Comparison of ENCODE assay signal across 8 cellular contexts in genomic region chr12:46430340-46430948, GRCh38. TPM values are rescaled to one million over a fixed set of nuclear protein-coding genes. Genes with fewer than 3 reads are reported as not detected.
A peak's percentile ranks its signal among the peaks of the same experiment; 100 is the strongest.
DNase-seq lines count a peak whose midpoint lies in the region; ATAC-seq, FAIRE-seq and TF ChIP-seq lines count a peak whose summit lies in the region.

No MANE protein-coding gene starts in this region.

- no peak overlapping the region for H2BK5ac ChIP-seq in neuronal stem cell (ENCODE audit: low read length)

- H2AFZ ChIP-seq in KMS-11 (ENCODE audit: low read depth): no peak overlapping the region
- no peak overlapping the region for H2AFZ ChIP-seq in astrocyte (ENCODE audit: low read depth, low read length)
- H2AFZ ChIP-seq in neuronal stem cell (ENCODE audit: low read length): no peak overlapping the region

- H3K4me2 ChIP-seq in KMS-11 (0 out of 2 replicates have a peak overlapping the region, but pooled peaks have one; percentile 3), astrocyte (ENCODE audit: low read length) (peak overlapping the region; percentile 74), neuronal stem cell (ENCODE audit: insufficient read depth, low read length, poor library complexity, severe bottlenecking) (no peak overlapping the region)

- H3K79me1 ChIP-seq in neuronal stem cell (ENCODE audit: low read depth, low read length): no peaks in the 10 kb centered on the region

- no peaks in the 10 kb centered on the region for H3K79me2 ChIP-seq in KMS-11 (ENCODE audit: insufficient read depth, low read depth)
- H3K79me2 ChIP-seq in astrocyte (ENCODE audit: insufficient read depth, low read length): no peaks in the 10 kb centered on the region

- H3K14ac ChIP-seq in neuronal stem cell (ENCODE audit: low read length): no peak overlapping the region

- DNase-seq in astrocyte (ENCODE audit: low read depth): peak; percentile 88
- peak; percentile 87 for DNase-seq in kidney glomerular epithelial cell (lab: John Stamatoyannopoulos, UW)
- DNase-seq in neuronal stem cell (ENCODE audit: low spot score): no peak
- no peak for DNase-seq in coronary artery (ENCODE audit: low spot score)
- DNase-seq in stimulated activated CD4-positive, alpha-beta T cell treated with anti-CD3 and anti-CD28 coated beads, Interleukin-15, amount 100 ng/mL, for 24 hours: no peak
- no peak for DNase-seq in KG1 (lab: John Stamatoyannopoulos, UW)

- H2AK5ac ChIP-seq in neuronal stem cell (ENCODE audit: low read depth, low read length): no peak overlapping the region

- no peak overlapping the region for H4K91ac ChIP-seq in neuronal stem cell (ENCODE audit: low read depth, low read length, poor library complexity)

- H2BK120ac ChIP-seq in neuronal stem cell (ENCODE audit: low read depth, low read length): no peak overlapping the region

- no peak overlapping the region for H3K18ac ChIP-seq in neuronal stem cell (ENCODE audit: low read length)

- peaks cover 12% of the 10 kb centered on the region for H3K4me1 ChIP-seq in KMS-11 (ENCODE audit: low read depth, poor library complexity, severe bottlenecking)
- peaks cover 25% of the 10 kb centered on the region for H3K4me1 ChIP-seq in astrocyte (ENCODE audit: insufficient read depth, low read length)
- H3K4me1 ChIP-seq in neuronal stem cell (ENCODE audit: control insufficient read depth in 2 of 2, insufficient read depth in 1 of 2, low read depth in 1 of 2, low read length in 2 of 2): peaks cover 0 to 2% of the 10 kb centered on the region in 2 donors

- H3K4me3 ChIP-seq in KMS-11 (IDR thresholded peaks at IDR 0.05; ENCODE audit: insufficient read depth, low read depth, low read length) (no peak overlapping the region), astrocyte (ENCODE audit: insufficient read depth, low read depth, low read length) (peak overlapping the region; percentile 29), neuronal stem cell (ENCODE audit: low read length in 2 of 2) (no peak overlapping the region), coronary artery (no peak overlapping the region)

- peak overlapping the region; percentile 97 for H3K27ac Mint-ChIP-seq in astrocyte (ENCODE audit: unreplicated experiment)

- H4K20me1 ChIP-seq in KMS-11 (ENCODE audit: insufficient read depth): no peaks in the 10 kb centered on the region
- no peaks in the 10 kb centered on the region for H4K20me1 ChIP-seq in astrocyte (ENCODE audit: insufficient read depth, low read length)

- H2BK15ac ChIP-seq in neuronal stem cell (ENCODE audit: low read length): no peak overlapping the region

- H3K4ac ChIP-seq in neuronal stem cell (ENCODE audit: low read length): no peak overlapping the region

- no peak overlapping the region for H3K23ac ChIP-seq in neuronal stem cell (ENCODE audit: low read depth, low read length, poor library complexity)

- H3K9ac ChIP-seq in KMS-11: no peak overlapping the region
- peak overlapping the region; percentile 74 for H3K9ac ChIP-seq in astrocyte (ENCODE audit: low read length)
- H3K9ac ChIP-seq in neuronal stem cell (ENCODE audit: low read depth, low read length, poor library complexity): no peak overlapping the region

- TF ChIP-seq CTCF in KMS-11 (conservative IDR thresholded peaks at IDR 0.05; ENCODE audit: low read depth, low read length): no peak
- TF ChIP-seq CTCF in astrocyte (IDR thresholded peaks at IDR 0.05; ENCODE audit: insufficient read depth, low read depth, low read length): no peak
- no peak for TF ChIP-seq CTCF in coronary artery (IDR thresholded peaks at IDR 0.05)

- peak overlapping the region; percentile 51 for H3K4me3 Mint-ChIP-seq in astrocyte (ENCODE audit: unreplicated experiment)

- H3K9me3 ChIP-seq in astrocyte (ENCODE audit: insufficient read depth, low read depth, low read length) (no peaks in the 10 kb centered on the region), neuronal stem cell (replicated peaks in 1 of 2; ENCODE audit: control insufficient read depth in 2 of 2, insufficient read depth in 1 of 2, low read depth in 1 of 2, low read length in 2 of 2) (no peaks in the 10 kb centered on the region)

- peak; percentile 74 for ATAC-seq in GM18520 (IDR thresholded peaks at IDR 0.05; ENCODE audit: unreplicated experiment)

- H3K27ac ChIP-seq in KMS-11: no peak overlapping the region
- H3K27ac ChIP-seq in astrocyte (ENCODE audit: low read depth, low read length): peak overlapping the region; percentile 94
- no peak overlapping the region for H3K27ac ChIP-seq in neuronal stem cell (replicated peaks; ENCODE audit: low read length)
- no peak overlapping the region for H3K27ac ChIP-seq in coronary artery

- FAIRE-seq in astrocyte (lab: Jason Lieb, UNC): peak; percentile 92

- peaks cover 7% of the 10 kb centered on the region for H3K36me3 Mint-ChIP-seq in astrocyte (ENCODE audit: low read depth, unreplicated experiment)

- H3K36me3 ChIP-seq in KMS-11 (ENCODE audit: insufficient read depth): no peaks in the 10 kb centered on the region
- no peaks in the 10 kb centered on the region for H3K36me3 ChIP-seq in astrocyte (ENCODE audit: insufficient read depth, low read length)
- no peaks in the 10 kb centered on the region for H3K36me3 ChIP-seq in neuronal stem cell (replicated peaks in 1 of 2; ENCODE audit: control insufficient read depth in 2 of 2, insufficient read depth in 2 of 2, low read length in 2 of 2)

- H3K9me3 Mint-ChIP-seq in astrocyte (ENCODE audit: unreplicated experiment): peaks cover 14% of the 10 kb centered on the region

- peaks cover 31% of the 10 kb centered on the region for H3K4me1 Mint-ChIP-seq in astrocyte (ENCODE audit: low read depth, unreplicated experiment)

- WGBS in neuronal stem cell (ENCODE audit: extremely low coverage in 2 of 2, insufficient read length in 2 of 2, insufficient replicate concordance in 1 of 2), 2 donors: no CpG with 5 or more reads among the region's 2 CpGs

- H3K27me3 ChIP-seq in KMS-11 (ENCODE audit: insufficient read depth, low read depth): no peaks in the 10 kb centered on the region
- H3K27me3 ChIP-seq in astrocyte (ENCODE audit: insufficient read depth, low read length): no peaks in the 10 kb centered on the region
- no peaks in the 10 kb centered on the region for H3K27me3 ChIP-seq in neuronal stem cell (ENCODE audit: control insufficient read depth in 3 of 3, insufficient read depth in 3 of 3, low read depth in 1 of 3, low read length in 3 of 3)

- H2BK12ac ChIP-seq in neuronal stem cell (ENCODE audit: low read length): no peak overlapping the region

- no peaks in the 10 kb centered on the region for H3K27me3 Mint-ChIP-seq in astrocyte (ENCODE audit: low read depth, unreplicated experiment)

- H4K8ac ChIP-seq in neuronal stem cell (ENCODE audit: low read depth, low read length): no peak overlapping the region

RNA-seq across cellular contexts. Expression of gene SLC38A2, which starts 57.9 kb away (rescaled TPM):
- 378 and 421 TPM in 2 replicates for total RNA-seq in astrocyte
- 168 TPM for polyA plus RNA-seq in neuronal stem cell (2013, experiment 1 of 2)
- 171 TPM for polyA plus RNA-seq in neuronal stem cell (2013, experiment 2 of 2)

Comparison
In these comparisons a context has a peak if more than half of its experiments do, and no peak if none do; other contexts are left out.
1. DNase-seq: peak in astrocyte (single experiment) and kidney glomerular epithelial cell (single experiment); none in neuronal stem cell (single experiment), coronary artery (single experiment), stimulated activated CD4-positive, alpha-beta T cell treated with anti-CD3 and anti-CD28 coated beads, Interleukin-15, amount 100 ng/mL, for 24 hours (single experiment) and KG1 (single experiment).